Comparison of ENCODE assay signal across 34 cellular contexts in the genomic region with DNA sequence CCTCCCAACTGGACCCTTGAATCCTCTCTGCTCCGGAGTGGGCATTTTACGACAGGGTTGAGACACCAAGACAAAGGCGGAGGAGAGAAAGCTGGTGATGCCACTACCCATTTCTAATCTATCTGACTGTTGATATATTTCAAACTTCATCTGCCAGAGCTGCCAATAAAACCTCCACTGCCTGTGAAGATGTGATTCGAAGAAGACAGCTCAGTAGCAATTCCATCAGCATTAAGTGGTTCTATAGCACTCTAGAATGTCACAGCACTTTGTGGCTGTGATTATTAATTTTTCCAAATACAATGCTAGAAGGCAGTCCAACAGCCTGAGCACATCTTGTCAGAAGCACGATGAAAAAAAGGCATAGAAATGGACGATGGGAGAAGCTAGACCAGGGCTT.
"Had no signal": no experiment of that assay in that cellular context is flagged by ENCODE, and none has a peak within 500 bp of the region (broad histone marks: within the 10 kb centered on the region; RNA-seq: fewer than 3 reads in every experiment).

No MANE protein-coding gene starts in this region.

- H3K27me3 ChIP-seq: MG63 had no signal

- H3K9me3 ChIP-seq: MG63 had no signal

- DNase-seq: Karpas-422, Kasumi-1, MG63, MM.1S, MV-4-11, NCI-H1048, NCI-H1092, NCI-H1092 treated with DMSO at 0.1 percent for 48 hours, NCI-H1105, NCI-H1105 treated with DMSO at 0.1 percent for 48 hours, NCI-H1417, NCI-H1417 treated with DMSO at 0.1 percent for 48 hours, NCI-H1436, NCI-H1436 treated with DMSO at 0.1 percent for 48 hours, NCI-H146, NCI-H1694, NCI-H1694 treated with DMSO at 0.1 percent for 48 hours, NCI-H187, NCI-H187 treated with DMSO at 0.1 percent for 48 hours, NCI-H1930, NCI-H2029, NCI-H2029 treated with DMSO at 0.1 percent for 48 hours, NCI-H2081, NCI-H2081 treated with DMSO at 0.1 percent for 48 hours, NCI-H2107, NCI-H2171, NCI-H2171 treated with DMSO at 0.1 percent for 48 hours, NCI-H2227 treated with DMSO at 0.1 percent for 48 hours, NCI-H226, NCI-H345, NCI-H446, NCI-H446 treated with DMSO at 0.1 percent for 48 hours, NCI-H510A had no signal

- H3K36me3 ChIP-seq: MG63 had no signal

- H3K27ac ChIP-seq: KMS-11 had no signal

- H3K4me3 ChIP-seq: MG63 had no signal

- H3K9ac ChIP-seq: KMS-11 had no signal

- H3K4me2 ChIP-seq: KMS-11 had no signal
